ENCODE assay signal across 16 cellular contexts in genomic region chr11:1756791-1757771, GRCh38. TPM values are rescaled to one million over a fixed set of nuclear protein-coding genes. Genes with fewer than 3 reads are reported as not detected.
DNase-seq lines count a peak whose midpoint lies in the region; ATAC-seq, FAIRE-seq and TF ChIP-seq lines count a peak whose summit lies in the region.
"Had no signal": no experiment of that assay in that cellular context is flagged by ENCODE, and none has a peak within 500 bp of the region (broad histone marks: within the 10 kb centered on the region; RNA-seq: fewer than 3 reads in every experiment).

No MANE protein-coding gene starts in this region.

- no peaks in the 10 kb centered on the region for H3K9me3 ChIP-seq in kidney (ENCODE audit: control insufficient read depth in 1 of 2, low read length in 2 of 2)

- intact Hi-C loops in activated T-helper 2 cell treated with anti-CD3 and anti-CD28 coated beads, Interferon-gamma antibody, Interleukin-2, Interleukin-4, amounts not matched to agents 10 μg/mL and 5 μg/mL and 100 μg/mL, durations not matched to agents 14 hours and 24 hours and 36 hours (cut with micrococcal nuclease): no loop called here
- intact Hi-C loops in kidney (cut with DNase I): no loop called here

- ATAC-seq in stimulated activated naive CD8-positive, alpha-beta T cell treated with anti-CD3 and anti-CD28 coated beads, Interleukin-15, amount 100 ng/mL, for 72 hours: peak; percentile 14
- no peak for ATAC-seq in GM18517 (IDR thresholded peaks at IDR 0.05; ENCODE audit: unreplicated experiment)

- no peaks in the 10 kb centered on the region for H3K27me3 Mint-ChIP-seq in T-helper 1 cell treated with Interleukin-12 subunit alpha and Interleukin-12 subunit beta and Interleukin-4 antibody, amounts not matched to agents 30 μg/mL and 1 μg/mL, for 36 hours (ENCODE audit: low read depth)
- H3K27me3 Mint-ChIP-seq in activated T-helper 2 cell treated with anti-CD3 and anti-CD28 coated beads, Interferon-gamma antibody, Interleukin-2, Interleukin-4, amounts not matched to agents 10 μg/mL and 5 μg/mL and 100 μg/mL, durations not matched to agents 14 hours and 24 hours and 36 hours (ENCODE audit: low read depth): no peaks in the 10 kb centered on the region
- H3K27me3 Mint-ChIP-seq in stimulated activated naive CD8-positive, alpha-beta T cell treated with anti-CD3 and anti-CD28 coated beads, Interleukin-15, amount 100 ng/mL, for 72 hours: no peaks in the 10 kb centered on the region

- H3K36me3 ChIP-seq in kidney (ENCODE audit: control insufficient read depth in 1 of 2, insufficient read depth in 2 of 2, low read length in 2 of 2): peaks cover 7 to 47% of the 10 kb centered on the region in 2 donors

- H3K9ac ChIP-seq in kidney (ENCODE audit: low read length in 2 of 2): no peak overlapping the region
- H3K9ac ChIP-seq: parathyroid adenoma had no signal

- FAIRE-seq in kidney (lab: Jason Lieb, UNC): no peak

- H3K4me1 Mint-ChIP-seq in T-helper 1 cell treated with Interleukin-12 subunit alpha and Interleukin-12 subunit beta and Interleukin-4 antibody, amounts not matched to agents 30 μg/mL and 1 μg/mL, for 36 hours (ENCODE audit: low read depth): peaks cover 30% of the 10 kb centered on the region
- H3K4me1 Mint-ChIP-seq in activated T-helper 2 cell treated with anti-CD3 and anti-CD28 coated beads, Interferon-gamma antibody, Interleukin-2, Interleukin-4, amounts not matched to agents 10 μg/mL and 5 μg/mL and 100 μg/mL, durations not matched to agents 14 hours and 24 hours and 36 hours (ENCODE audit: low read depth): peaks cover 27% of the 10 kb centered on the region
- peaks cover 88% of the 10 kb centered on the region for H3K4me1 Mint-ChIP-seq in stimulated activated naive CD8-positive, alpha-beta T cell treated with anti-CD3 and anti-CD28 coated beads, Interleukin-15, amount 100 ng/mL, for 72 hours

- no peak overlapping the region for H3K4me3 ChIP-seq in kidney (ENCODE audit: low read length in 2 of 2)

- DNase-seq in T-helper 1 cell: no peak
- no peak for DNase-seq in activated T-helper 2 cell treated with anti-CD3 and anti-CD28 coated beads, Interferon-gamma antibody, Interleukin-2, Interleukin-4, amounts not matched to agents 10 μg/mL and 5 μg/mL and 100 μg/mL, durations not matched to agents 14 hours and 24 hours and 36 hours (ENCODE audit: low spot score)
- DNase-seq in kidney: peak; percentile 76
- DNase-seq in stimulated activated naive CD8-positive, alpha-beta T cell treated with anti-CD3 and anti-CD28 coated beads, Interleukin-15, amount 100 ng/mL, for 72 hours: no peak
- DNase-seq in cerebellar cortex (ENCODE audit: low spot score): no peak
- DNase-seq in DMS53 (lab: John Stamatoyannopoulos, UW): no peak
- DNase-seq: amniotic stem cell, foreskin melanocyte, HCEC 1CT, NCI-H1417, NCI-H510A treated with DMSO at 0.1 percent for 48 hours, SHP77 had no signal

- H3K4me1 ChIP-seq in kidney (ENCODE audit: control insufficient read depth in 1 of 2, insufficient read depth in 1 of 2, low read depth in 1 of 2, low read length in 2 of 2): peaks cover 25 to 73% of the 10 kb centered on the region in 2 donors
- H3K4me1 ChIP-seq: parathyroid adenoma had no signal

- TF ChIP-seq CTCF in kidney (IDR thresholded peaks at IDR 0.05; ENCODE audit: borderline replicate concordance, extremely low read depth, insufficient read depth): no peak

- no peaks in the 10 kb centered on the region for H3K9me3 Mint-ChIP-seq in T-helper 1 cell treated with Interleukin-12 subunit alpha and Interleukin-12 subunit beta and Interleukin-4 antibody, amounts not matched to agents 30 μg/mL and 1 μg/mL, for 36 hours
- no peaks in the 10 kb centered on the region for H3K9me3 Mint-ChIP-seq in activated T-helper 2 cell treated with anti-CD3 and anti-CD28 coated beads, Interferon-gamma antibody, Interleukin-2, Interleukin-4, amounts not matched to agents 10 μg/mL and 5 μg/mL and 100 μg/mL, durations not matched to agents 14 hours and 24 hours and 36 hours
- H3K9me3 Mint-ChIP-seq in stimulated activated naive CD8-positive, alpha-beta T cell treated with anti-CD3 and anti-CD28 coated beads, Interleukin-15, amount 100 ng/mL, for 72 hours: no peaks in the 10 kb centered on the region

- H3K4me3 Mint-ChIP-seq in T-helper 1 cell treated with Interleukin-12 subunit alpha and Interleukin-12 subunit beta and Interleukin-4 antibody, amounts not matched to agents 30 μg/mL and 1 μg/mL, for 36 hours: peak overlapping the region; percentile 54
- peak overlapping the region; percentile 57 for H3K4me3 Mint-ChIP-seq in activated T-helper 2 cell treated with anti-CD3 and anti-CD28 coated beads, Interferon-gamma antibody, Interleukin-2, Interleukin-4, amounts not matched to agents 10 μg/mL and 5 μg/mL and 100 μg/mL, durations not matched to agents 14 hours and 24 hours and 36 hours (ENCODE audit: low read depth)
- H3K4me3 Mint-ChIP-seq in stimulated activated naive CD8-positive, alpha-beta T cell treated with anti-CD3 and anti-CD28 coated beads, Interleukin-15, amount 100 ng/mL, for 72 hours: peak overlapping the region; percentile 71 to 90

- peak overlapping the region; percentile 89 for H3K27ac Mint-ChIP-seq in T-helper 1 cell treated with Interleukin-12 subunit alpha and Interleukin-12 subunit beta and Interleukin-4 antibody, amounts not matched to agents 30 μg/mL and 1 μg/mL, for 36 hours
- H3K27ac Mint-ChIP-seq in activated T-helper 2 cell treated with anti-CD3 and anti-CD28 coated beads, Interferon-gamma antibody, Interleukin-2, Interleukin-4, amounts not matched to agents 10 μg/mL and 5 μg/mL and 100 μg/mL, durations not matched to agents 14 hours and 24 hours and 36 hours: peak overlapping the region; percentile 81
- H3K27ac Mint-ChIP-seq in stimulated activated naive CD8-positive, alpha-beta T cell treated with anti-CD3 and anti-CD28 coated beads, Interleukin-15, amount 100 ng/mL, for 72 hours: peak overlapping the region; percentile 76 to 91

- peaks cover 18% of the 10 kb centered on the region for H3K36me3 Mint-ChIP-seq in T-helper 1 cell treated with Interleukin-12 subunit alpha and Interleukin-12 subunit beta and Interleukin-4 antibody, amounts not matched to agents 30 μg/mL and 1 μg/mL, for 36 hours (ENCODE audit: low read depth)
- peaks cover 27% of the 10 kb centered on the region for H3K36me3 Mint-ChIP-seq in activated T-helper 2 cell treated with anti-CD3 and anti-CD28 coated beads, Interferon-gamma antibody, Interleukin-2, Interleukin-4, amounts not matched to agents 10 μg/mL and 5 μg/mL and 100 μg/mL, durations not matched to agents 14 hours and 24 hours and 36 hours (ENCODE audit: low read depth)

- H3K27ac ChIP-seq in kidney (ENCODE audit: low read depth in 2 of 2, low read length in 2 of 2): peak overlapping the region; percentile 78 to 84
- H3K27ac ChIP-seq: 22Rv1, parathyroid adenoma had no signal

RNA-seq across cellular contexts. Expression of gene CTSD, which starts 6.6 kb away (rescaled TPM):
- 73.5 and 76.3 TPM in 2 replicates for total RNA-seq in activated T-helper 2 cell treated with anti-CD3 and anti-CD28 coated beads, Interferon-gamma antibody, Interleukin-2, Interleukin-4, amounts not matched to agents 10 μg/mL and 5 μg/mL and 100 μg/mL, durations not matched to agents 14 hours and 24 hours and 36 hours
- 2,183 TPM for total RNA-seq in kidney
- polyA plus RNA-seq in kidney (ENCODE audit: insufficient read depth, low read depth, low replicate concordance): 2,764 TPM

RNA-seq across cellular contexts. Expression of gene IFITM10, which starts 6.7 kb away (rescaled TPM):
- total RNA-seq in activated T-helper 2 cell treated with anti-CD3 and anti-CD28 coated beads, Interferon-gamma antibody, Interleukin-2, Interleukin-4, amounts not matched to agents 10 μg/mL and 5 μg/mL and 100 μg/mL, durations not matched to agents 14 hours and 24 hours and 36 hours: 0.14 and 0.34 TPM in 2 replicates
- 6.4 TPM for total RNA-seq in kidney
- 2.3 TPM for polyA plus RNA-seq in kidney (ENCODE audit: insufficient read depth, low read depth, low replicate concordance)

Comparison
In these comparisons a context has a peak if more than half of its experiments do, and no peak if none do; other contexts are left out.
1. RNA of gene CTSD, which starts 6.6 kb away (total RNA-seq): 2,183 TPM in kidney (single experiment); 73.5 to 76.3 TPM in activated T-helper 2 cell treated with anti-CD3 and anti-CD28 coated beads, Interferon-gamma antibody, Interleukin-2, Interleukin-4, amounts not matched to agents 10 μg/mL and 5 μg/mL and 100 μg/mL, durations not matched to agents 14 hours and 24 hours and 36 hours; every median in the first group is over 10 times any median in the second.
2. Peak in every context shown above with its lines, with median percentiles within 50 percentile points of each other: H3K27ac Mint-ChIP-seq and H3K4me3 Mint-ChIP-seq.